Comparison of ENCODE assay signal across 8 cellular contexts in the genomic region with DNA sequence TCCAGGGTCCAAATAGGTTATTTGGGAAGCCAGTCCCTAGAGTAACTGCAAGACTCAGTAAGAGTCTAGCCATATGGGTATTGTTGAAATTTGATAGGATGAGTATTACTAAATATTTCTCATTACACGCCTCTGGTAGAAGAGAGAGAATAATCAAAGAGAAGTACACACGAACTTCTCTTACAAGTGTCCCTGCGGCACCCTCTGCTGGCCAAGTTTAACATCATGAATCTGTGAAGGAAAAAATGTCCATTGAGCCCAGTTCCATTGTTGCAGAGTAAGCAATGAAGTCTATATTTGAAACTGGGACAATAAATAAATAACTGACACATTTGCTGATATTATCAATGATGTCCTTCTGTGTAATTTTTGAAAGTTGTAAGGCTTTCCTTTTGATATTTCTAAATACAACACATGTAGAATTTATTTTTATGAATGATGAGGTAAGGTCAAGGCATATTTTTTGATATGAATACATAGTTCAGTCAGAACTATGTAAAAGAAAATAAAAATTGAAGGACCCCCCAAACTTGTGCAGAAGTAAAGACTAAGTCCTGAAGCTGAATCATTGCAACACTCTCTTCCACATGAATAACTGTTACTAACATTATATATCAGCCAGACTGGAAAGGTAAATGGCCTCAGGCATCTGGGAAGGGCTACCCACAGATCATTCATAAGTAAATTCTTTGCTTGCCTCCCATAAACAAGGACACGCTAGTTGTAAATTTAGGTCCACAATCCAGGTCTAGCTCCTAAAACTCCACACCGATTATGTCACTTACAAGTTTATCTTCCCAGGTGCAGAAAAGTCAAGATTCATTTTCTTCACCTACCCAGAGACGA. TPM values are rescaled to one million over a fixed set of nuclear protein-coding genes. Genes with fewer than 3 reads are reported as not detected.
DNase-seq lines count a peak whose midpoint lies in the region; ATAC-seq and TF ChIP-seq lines count a peak whose summit lies in the region.

No MANE protein-coding gene starts in this region.

- in situ Hi-C loops in Panc1 (cut with HindIII; ENCODE audit: low pct_unique_long_range_greater_than_20kb, low sequenced_read_pairs) = no loop called here

- intact Hi-C loops in Panc1 (cut with micrococcal nuclease; ENCODE audit: unreplicated experiment) = loop anchor here (1.0 to 10.0 kb wide), 3 partner anchors 367 to 820 kb away; a partner anchor contains a TSS
- intact Hi-C loops in CD14-positive monocyte (cut with micrococcal nuclease) = loop anchor here in 1 of 2 donors (5.0 kb wide), 1 partner anchor 817 kb away; no protein-coding TSS in a partner anchor

- no peaks in the 10 kb centered on the region for H3K9me3 ChIP-seq in Panc1 (ENCODE audit: control insufficient read depth, insufficient read depth, low read depth, low read length)

- no peak overlapping the region for H3K27ac ChIP-seq in Panc1 (ENCODE audit: low read length)

- peak; percentile 52 to 84 (median 81) for DNase-seq in NCI-H1417 (lab: John Stamatoyannopoulos, UW)
- no peak for DNase-seq in NCI-H1417 treated with DMSO at 0.1 percent for 48 hours (lab: John Stamatoyannopoulos, UW)
- peak; percentile 9 for DNase-seq in HuH-7 (ENCODE audit: low spot score)
- DNase-seq in Panc1 (ENCODE audit: low read depth, low spot score) = peak; percentile 52
- peak; percentile 53 for DNase-seq in ecto neural progenitor cell (ENCODE audit: low spot score)
- peak in 1 of 2 experiments; percentile 54 for DNase-seq in mesothelial cell of epicardium (ENCODE audit: low spot score in 2 of 2, unreplicated experiment in 2 of 2)
- no peak for DNase-seq in CD14-positive monocyte (ENCODE audit: low spot score)
- DNase-seq in T1000 (lab: John Stamatoyannopoulos, UW) = no peak

- H3K4me3 Mint-ChIP-seq in mesothelial cell of epicardium (no peak overlapping the region), CD14-positive monocyte (no peak overlapping the region)

- H3K27ac Mint-ChIP-seq in mesothelial cell of epicardium = no peak overlapping the region
- H3K27ac Mint-ChIP-seq in CD14-positive monocyte = no peak overlapping the region

- POLR2A ChIA-PET in Panc1 (lab: Charles Lee) = no interaction called here

- no peak overlapping the region for H3K4me3 ChIP-seq in Panc1 (ENCODE audit: low read depth in 2 of 2, low read length in 2 of 2)

- peak; percentile 83 for ATAC-seq in Panc1

- peaks cover 8% of the 10 kb centered on the region for H3K4me1 Mint-ChIP-seq in mesothelial cell of epicardium
- H3K4me1 Mint-ChIP-seq in CD14-positive monocyte = no peaks in the 10 kb centered on the region

- no peaks in the 10 kb centered on the region for H3K36me3 ChIP-seq in Panc1 (ENCODE audit: control insufficient read depth, insufficient read depth, low read length)

- BruUV-seq in Panc1 (replicated peaks; lab: Mats Ljungman, UMichigan) = no TSS peak

- H3K27me3 ChIP-seq in Panc1 (ENCODE audit: control insufficient read depth, insufficient read depth, low read length) = no peaks in the 10 kb centered on the region; the same call in 1 of the 2 replicates

- TF ChIP-seq CTCF in Panc1 (IDR thresholded peaks at IDR 0.05) (peak; percentile 81), mesothelial cell of epicardium (IDR thresholded peaks at IDR 0.05; ENCODE audit: unreplicated experiment) (peak; percentile 63), CD14-positive monocyte (IDR thresholded peaks at IDR 0.05) (no peak)

- H3K4me1 ChIP-seq in Panc1 (ENCODE audit: control insufficient read depth, insufficient read depth, low read length) = no peaks in the 10 kb centered on the region

- H3K9me3 Mint-ChIP-seq in mesothelial cell of epicardium = no peaks in the 10 kb centered on the region
- H3K9me3 Mint-ChIP-seq in CD14-positive monocyte = peaks cover 0 to 2% (median 0%) of the 10 kb centered on the region in 7 donors

- CTCF ChIA-PET in Panc1 (lab: Charles Lee) = interaction anchor here (1.6 kb wide), 1 partner anchor 368 kb away, joined by 8 read pairs; a partner anchor contains a TSS

- H3K27me3 Mint-ChIP-seq in mesothelial cell of epicardium (ENCODE audit: low read depth) (peaks cover 19% of the 10 kb centered on the region), CD14-positive monocyte (ENCODE audit: low read depth in 3 of 3) (peaks cover 0 to 8% (median 0%) of the 10 kb centered on the region in 3 donors)

- H3K36me3 Mint-ChIP-seq in mesothelial cell of epicardium (no peaks in the 10 kb centered on the region), CD14-positive monocyte (no peaks in the 10 kb centered on the region)

RNA-seq across cellular contexts. Expression of a gene that starts 10.0 kb away (rescaled TPM):
- total RNA-seq in Panc1 (2021; ENCODE audit: unreplicated experiment) (not detected), mesothelial cell of epicardium (not detected in 3 replicates)
- polyA plus RNA-seq in Panc1 (2012; ENCODE audit: insufficient read length) = not detected
- not detected for polyA plus RNA-seq in CD14-positive monocyte

RNA-seq across cellular contexts. Expression of a gene that starts 41.7 kb away (rescaled TPM):
- total RNA-seq in Panc1 (2021; ENCODE audit: unreplicated experiment) (not detected), mesothelial cell of epicardium (not detected in 3 replicates)
- not detected for polyA plus RNA-seq in Panc1 (2012; ENCODE audit: insufficient read length)
- polyA plus RNA-seq in CD14-positive monocyte = not detected

RNA-seq across cellular contexts. Expression of a gene that starts 49.1 kb away (rescaled TPM):
- total RNA-seq in Panc1 (2021; ENCODE audit: unreplicated experiment) (not detected), mesothelial cell of epicardium (not detected in 3 replicates)
- not detected for polyA plus RNA-seq in Panc1 (2012; ENCODE audit: insufficient read length)
- not detected for polyA plus RNA-seq in CD14-positive monocyte

RNA-seq across cellular contexts. Expression of a gene that starts 54.8 kb away (rescaled TPM):
- total RNA-seq in Panc1 (2021; ENCODE audit: unreplicated experiment) (not detected), mesothelial cell of epicardium (not detected in 3 replicates)
- polyA plus RNA-seq in Panc1 (2012; ENCODE audit: insufficient read length) = not detected
- not detected for polyA plus RNA-seq in CD14-positive monocyte

RNA-seq across cellular contexts. Expression of a gene that starts 57.2 kb away (rescaled TPM):
- not detected for total RNA-seq in Panc1 (2021; ENCODE audit: unreplicated experiment)
- not detected for polyA plus RNA-seq in Panc1 (2012; ENCODE audit: insufficient read length)
- total RNA-seq in mesothelial cell of epicardium = not detected in 3 replicates
- not detected for polyA plus RNA-seq in CD14-positive monocyte

Comparison
In these comparisons a context has a peak if more than half of its experiments do, and no peak if none do; other contexts are left out.
1. DNase-seq: peak in NCI-H1417 (3 of 3), HuH-7 (single experiment), Panc1 (single experiment) and ecto neural progenitor cell (single experiment); none in NCI-H1417 treated with DMSO at 0.1 percent for 48 hours (single experiment), CD14-positive monocyte (single experiment) and T1000 (single experiment).